In genomic region chr16:84604477-84605013, GRCh38 we compare ENCODE assay signal across 10 cellular contexts. TPM values are rescaled to one million over a fixed set of nuclear protein-coding genes. Genes with fewer than 3 reads are reported as not detected.
DNase-seq lines count a peak whose midpoint lies in the region; ATAC-seq and TF ChIP-seq lines count a peak whose summit lies in the region.
"Had no signal": no experiment of that assay in that cellular context is flagged by ENCODE, and none has a peak within 500 bp of the region (broad histone marks: within the 10 kb centered on the region; RNA-seq: fewer than 3 reads in every experiment).

No MANE protein-coding gene starts in this region.

- peaks cover 23% of the 10 kb centered on the region for H3K36me3 Mint-ChIP-seq in activated naive CD4-positive, alpha-beta T cell treated with anti-CD3 and anti-CD28 coated beads for 36 hours (ENCODE audit: low read depth)
- H3K36me3 Mint-ChIP-seq in T-helper 17 cell (ENCODE audit: low read depth) (peaks cover 8% of the 10 kb centered on the region), glutamatergic neuron (ENCODE audit: unreplicated experiment) (peaks cover 5% of the 10 kb centered on the region)

- peaks cover 0 to 80% (median 73%) of the 10 kb centered on the region in 4 donors for H3K4me1 ChIP-seq in tibial nerve

- CTCF ChIA-PET in activated naive CD4-positive, alpha-beta T cell treated with anti-CD3 and anti-CD28 coated beads for 36 hours (lab: Charles Lee) = no interaction called here

- WGBS in tibial nerve, 2 donors = 34 to 39% methylated on average over 9 of the region's 9 CpGs

- no peaks in the 10 kb centered on the region for H3K9me3 Mint-ChIP-seq in activated naive CD4-positive, alpha-beta T cell treated with anti-CD3 and anti-CD28 coated beads for 36 hours
- peaks cover 4% of the 10 kb centered on the region for H3K9me3 Mint-ChIP-seq in glutamatergic neuron (ENCODE audit: unreplicated experiment)

- no peaks in the 10 kb centered on the region for H3K27me3 Mint-ChIP-seq in activated naive CD4-positive, alpha-beta T cell treated with anti-CD3 and anti-CD28 coated beads for 36 hours (ENCODE audit: low read depth)
- H3K27me3 Mint-ChIP-seq in T-helper 17 cell = no peaks in the 10 kb centered on the region
- peaks cover 5% of the 10 kb centered on the region for H3K27me3 Mint-ChIP-seq in glutamatergic neuron (ENCODE audit: unreplicated experiment)

- H3K9me3 ChIP-seq in T-helper 17 cell (ENCODE audit: control insufficient read depth, low read length, poor library complexity, severe bottlenecking) = no peaks in the 10 kb centered on the region
- peaks cover 0 to 5% (median 0%) of the 10 kb centered on the region in 4 donors for H3K9me3 ChIP-seq in tibial nerve

- no peak for TF ChIP-seq EP300 in tibial nerve (IDR thresholded peaks at IDR 0.05)

- no peak overlapping the region for H3K4me3 ChIP-seq in tibial nerve

- TF ChIP-seq CTCF in glutamatergic neuron (IDR thresholded peaks at IDR 0.05; ENCODE audit: partially characterized antibody, unreplicated experiment) = no peak
- TF ChIP-seq CTCF in tibial nerve (IDR thresholded peaks at IDR 0.05) = no peak

- TF ChIP-seq POLR2A in tibial nerve (IDR thresholded peaks at IDR 0.05) = no peak

- H3K4me3 Mint-ChIP-seq in activated naive CD4-positive, alpha-beta T cell treated with anti-CD3 and anti-CD28 coated beads for 36 hours = no peak overlapping the region
- H3K4me3 Mint-ChIP-seq in T-helper 17 cell (peak overlapping the region; percentile 91), glutamatergic neuron (ENCODE audit: unreplicated experiment) (peak overlapping the region; percentile 63)

- H3K27ac Mint-ChIP-seq in activated naive CD4-positive, alpha-beta T cell treated with anti-CD3 and anti-CD28 coated beads for 36 hours = peak overlapping the region; percentile 74
- H3K27ac Mint-ChIP-seq in T-helper 17 cell (peak overlapping the region; percentile 99), glutamatergic neuron (ENCODE audit: unreplicated experiment) (peak overlapping the region; percentile 28)

- intact Hi-C loops in activated naive CD4-positive, alpha-beta T cell treated with anti-CD3 and anti-CD28 coated beads for 36 hours (cut with micrococcal nuclease) = no loop called here

- ATAC-seq in T-helper 17 cell (no peak), GM21576 (IDR thresholded peaks at IDR 0.05; ENCODE audit: unreplicated experiment) (no peak)
- ATAC-seq: activated CD4-positive, CD25-positive, alpha-beta regulatory T cell treated with anti-CD3 and anti-CD28 coated beads, Interleukin-2, amount 50 U/mL, for 24 hours; Right ventricle myocardium inferior had no signal

- peaks cover 90% of the 10 kb centered on the region for H3K4me1 Mint-ChIP-seq in activated naive CD4-positive, alpha-beta T cell treated with anti-CD3 and anti-CD28 coated beads for 36 hours (ENCODE audit: low read depth)
- peaks cover 73% of the 10 kb centered on the region for H3K4me1 Mint-ChIP-seq in T-helper 17 cell
- peaks cover 47% of the 10 kb centered on the region for H3K4me1 Mint-ChIP-seq in glutamatergic neuron (ENCODE audit: low read depth, unreplicated experiment)

- no peak for DNase-seq in activated naive CD4-positive, alpha-beta T cell treated with anti-CD3 and anti-CD28 coated beads for 36 hours
- DNase-seq in activated naive CD4-positive, alpha-beta T cell treated with anti-CD3 and anti-CD28 coated beads, Interleukin-2, amount 50 U/mL, for 16 hours = no peak
- DNase-seq in T-helper 17 cell (no peak), glutamatergic neuron (no peak), tibial nerve (ENCODE audit: low spot score in 2 of 2) (no peak), NCI-H510A treated with DMSO at 0.1 percent for 48 hours (lab: John Stamatoyannopoulos, UW) (no peak), AG08396 (ENCODE audit: low spot score) (no peak)

- H3K27ac ChIP-seq in tibial nerve = peak overlapping the region; percentile 8 to 94 (median 88)

- no peaks in the 10 kb centered on the region for H3K27me3 ChIP-seq in tibial nerve

- peaks cover 0 to 6% (median 0%) of the 10 kb centered on the region in 3 donors for H3K36me3 ChIP-seq in tibial nerve

RNA-seq across cellular contexts. Expression of gene COTL1, which starts 13.3 kb away (rescaled TPM):
- total RNA-seq in activated naive CD4-positive, alpha-beta T cell treated with anti-CD3 and anti-CD28 coated beads for 36 hours = 100 to 1,000 TPM; 325 to 328 TPM
- total RNA-seq in T-helper 17 cell = 100 to 1,000 TPM; 287 to 328 TPM
- 545 TPM for total RNA-seq in glutamatergic neuron (ENCODE audit: unreplicated experiment)
- total RNA-seq in tibial nerve = 10 to 100 TPM; 29.9 to 84.9 (median 52.6) TPM

RNA-seq across cellular contexts. Expression of gene KLHL36, which starts 43.8 kb away (rescaled TPM):
- total RNA-seq in activated naive CD4-positive, alpha-beta T cell treated with anti-CD3 and anti-CD28 coated beads for 36 hours = 10 to 100 TPM; 45.7 to 50.3 TPM
- total RNA-seq in T-helper 17 cell = 10 to 100 TPM; 68.1 to 78.2 TPM
- total RNA-seq in glutamatergic neuron (ENCODE audit: unreplicated experiment) = 38.2 TPM
- total RNA-seq in tibial nerve = 10 to 100 TPM; 60.1 to 75.3 (median 66.0) TPM

Comparison
In these comparisons a context has a peak if more than half of its experiments do, and no peak if none do; other contexts are left out.
1. H3K27ac Mint-ChIP-seq: peak in every context shown above with its lines; median percentile 99 in T-helper 17 cell; 74 in activated naive CD4-positive, alpha-beta T cell treated with anti-CD3 and anti-CD28 coated beads for 36 hours; 28 in glutamatergic neuron.